7 cellular contexts compared by ENCODE assay signal in the genomic region with DNA sequence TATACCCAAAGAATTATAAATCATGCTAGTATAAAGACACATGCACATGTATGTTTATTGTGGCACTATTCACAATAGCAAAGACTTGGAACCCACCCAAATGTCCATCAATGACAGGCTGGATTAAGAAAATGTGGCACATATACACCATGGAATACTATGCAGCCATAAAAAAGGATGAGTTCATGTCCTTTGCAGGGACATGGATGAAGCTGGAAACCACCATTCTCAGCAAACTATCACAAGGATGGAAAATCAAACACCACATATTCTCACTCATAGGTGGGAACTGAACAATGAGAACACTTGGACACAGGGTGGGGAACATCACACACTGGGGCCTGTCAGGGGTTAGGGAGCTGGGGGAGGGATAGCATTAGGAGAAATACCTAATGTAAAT. TPM values are rescaled to one million over a fixed set of nuclear protein-coding genes. Genes with fewer than 3 reads are reported as not detected.
"Had no signal": no experiment of that assay in that cellular context is flagged by ENCODE, and none has a peak within 500 bp of the region (broad histone marks: within the 10 kb centered on the region; RNA-seq: fewer than 3 reads in every experiment).

No MANE protein-coding gene starts in this region.

RNA-seq across cellular contexts. Expression of a gene that starts 25.4 kb away (rescaled TPM):
- total RNA-seq: GM23248, HFFc6 had no signal
- polyA plus RNA-seq: GM23248 had no signal

RNA-seq across cellular contexts. Expression of a gene that starts 26.0 kb away (rescaled TPM):
- total RNA-seq: GM23248, GM23338, H1, H4, H7, H9, HFFc6 had no signal
- polyA plus RNA-seq: GM23248, H1 had no signal
